In genomic region chr16:4660454-4661007, GRCh38 we compare ENCODE assay signal across 8 cellular contexts. TPM values are rescaled to one million over a fixed set of nuclear protein-coding genes. Genes with fewer than 3 reads are reported as not detected.
DNase-seq lines count a peak whose midpoint lies in the region; ATAC-seq, FAIRE-seq and TF ChIP-seq lines count a peak whose summit lies in the region.

No MANE protein-coding gene starts in this region.

- peak overlapping the region in 57 of 59 donors; percentile 20 to 96 (median 85) for H3K27ac ChIP-seq in dorsolateral prefrontal cortex

- peak overlapping the region in 3 of 59 donors; percentile 1 to 17 (median 8) for H3K4me3 ChIP-seq in dorsolateral prefrontal cortex

- peak; percentile 77 for ATAC-seq in activated CD8-positive, alpha-beta T cell treated with anti-CD3 and anti-CD28 coated beads for 36 hours
- no peak for ATAC-seq in GM19467 (IDR thresholded peaks at IDR 0.05; ENCODE audit: unreplicated experiment)

- no peaks in the 10 kb centered on the region for H3K27me3 Mint-ChIP-seq in activated CD8-positive, alpha-beta T cell treated with anti-CD3 and anti-CD28 coated beads for 36 hours

- no peak for TF ChIP-seq CTCF in activated CD8-positive, alpha-beta T cell treated with anti-CD3 and anti-CD28 coated beads for 36 hours (IDR thresholded peaks at IDR 0.05)
- TF ChIP-seq CTCF in dorsolateral prefrontal cortex (IDR thresholded peaks at IDR 0.05 in 54 of 56, conservative IDR thresholded peaks at IDR 0.05 in 2 of 56; ENCODE audit: low read depth in 1 of 56, partially characterized antibody in 56 of 56) = no peak

- peaks cover 62% of the 10 kb centered on the region for H3K4me1 Mint-ChIP-seq in activated CD8-positive, alpha-beta T cell treated with anti-CD3 and anti-CD28 coated beads for 36 hours (ENCODE audit: low read depth)

- CTCF ChIA-PET in activated CD8-positive, alpha-beta T cell treated with anti-CD3 and anti-CD28 coated beads for 36 hours (lab: Charles Lee) = interaction anchor here (1.0 to 3.7 kb wide), 4 partner anchors 10 to 36 kb away, joined by 3 to 23 read pairs (median 5); partner anchors contain the start of gene MGRN1

- peak overlapping the region; percentile 76 for H3K27ac Mint-ChIP-seq in activated CD8-positive, alpha-beta T cell treated with anti-CD3 and anti-CD28 coated beads for 36 hours

- H3K9me3 Mint-ChIP-seq in activated CD8-positive, alpha-beta T cell treated with anti-CD3 and anti-CD28 coated beads for 36 hours = no peaks in the 10 kb centered on the region

- intact Hi-C loops in activated CD8-positive, alpha-beta T cell treated with anti-CD3 and anti-CD28 coated beads for 36 hours (cut with micrococcal nuclease) = no loop called here
- intact Hi-C loops in dorsolateral prefrontal cortex (cut with DNase I) = loop anchor here in 1 of 2 donors (5.0 kb wide), 1 partner anchor 43 kb away; no protein-coding TSS in a partner anchor

- no peak overlapping the region for H3K4me3 Mint-ChIP-seq in activated CD8-positive, alpha-beta T cell treated with anti-CD3 and anti-CD28 coated beads for 36 hours

- POLR2A ChIA-PET in activated CD8-positive, alpha-beta T cell treated with anti-CD3 and anti-CD28 coated beads for 36 hours (lab: Charles Lee) = interaction anchor here (0.6 to 2.2 kb wide), 8 partner anchors 10 to 121 kb away, joined by 3 to 6 read pairs (median 4); partner anchors contain the start of gene CDIP1

- no peaks in the 10 kb centered on the region for H3K27me3 ChIP-seq in dorsolateral prefrontal cortex

- no peak for FAIRE-seq in urothelium cell line (lab: Jason Lieb, UNC)

- peak; percentile 86 for DNase-seq in A172 (ENCODE audit: low spot score)
- DNase-seq in HK-2 (ENCODE audit: unreplicated experiment) = peak; percentile 85
- peak; percentile 97 for DNase-seq in activated CD8-positive, alpha-beta T cell treated with anti-CD3 and anti-CD28 coated beads for 36 hours
- DNase-seq in dorsolateral prefrontal cortex = peak in 9 of 10 donors; percentile 49 to 90 (median 78)
- DNase-seq in occipital lobe (lab: John Stamatoyannopoulos, UW) = peak; percentile 77
- peak; percentile 60 for DNase-seq in urothelium cell line (ENCODE audit: low spot score)
- no peak for DNase-seq in NCI-H446 (lab: John Stamatoyannopoulos, UW)

- peaks cover 24% of the 10 kb centered on the region for H3K36me3 Mint-ChIP-seq in activated CD8-positive, alpha-beta T cell treated with anti-CD3 and anti-CD28 coated beads for 36 hours (ENCODE audit: low read depth)

RNA-seq across cellular contexts. Expression of gene NUDT16L1, which starts 32.8 kb away (rescaled TPM):
- total RNA-seq in A172 (2014; rRNA removed; shearing (Covaris generic)) = 52.4 and 64.6 TPM in 2 replicates
- 10 to 100 TPM; 22.3 to 25.6 TPM for total RNA-seq in activated CD8-positive, alpha-beta T cell treated with anti-CD3 and anti-CD28 coated beads for 36 hours
- total RNA-seq in dorsolateral prefrontal cortex (10 to 100 TPM; 29.9 to 65.8 (median 39.8) TPM), occipital lobe (33.4 TPM)

RNA-seq across cellular contexts. Expression of gene MGRN1, which starts 35.9 kb away (rescaled TPM):
- total RNA-seq in A172 (2014; rRNA removed; shearing (Covaris generic)) = 28.0 and 28.2 TPM in 2 replicates
- 10 to 100 TPM; 67.6 to 70.8 TPM for total RNA-seq in activated CD8-positive, alpha-beta T cell treated with anti-CD3 and anti-CD28 coated beads for 36 hours
- total RNA-seq in dorsolateral prefrontal cortex = 100 to 1,000 TPM in 117 of 120 experiments, 10 to 100 TPM in 3; 92.0 to 167 (median 124) TPM
- 41.5 TPM for total RNA-seq in occipital lobe

RNA-seq across cellular contexts. Expression of gene UBALD1, which starts 45.8 kb away (rescaled TPM):
- total RNA-seq in A172 (2014; rRNA removed; shearing (Covaris generic)) = 6.0 and 7.9 TPM in 2 replicates
- total RNA-seq in activated CD8-positive, alpha-beta T cell treated with anti-CD3 and anti-CD28 coated beads for 36 hours = 10 to 100 TPM; 12.2 to 13.4 TPM
- total RNA-seq in dorsolateral prefrontal cortex (10 to 100 TPM; 31.3 to 75.7 (median 43.5) TPM), occipital lobe (1.7 TPM)

Comparison
In these comparisons a context has a peak if more than half of its experiments do, and no peak if none do; other contexts are left out.
1. DNase-seq: peak in A172 (single experiment), HK-2 (single experiment), activated CD8-positive, alpha-beta T cell treated with anti-CD3 and anti-CD28 coated beads for 36 hours (single experiment), dorsolateral prefrontal cortex (9 of 10), occipital lobe (single experiment) and urothelium cell line (single experiment); none in NCI-H446 (0 of 2).